17 cellular contexts compared by ENCODE assay signal in genomic region chr1:215842905-215843304, GRCh38.
DNase-seq lines count a peak whose midpoint lies in the region; ATAC-seq and TF ChIP-seq lines count a peak whose summit lies in the region.
"Had no signal": no experiment of that assay in that cellular context is flagged by ENCODE, and none has a peak within 500 bp of the region (broad histone marks: within the 10 kb centered on the region; RNA-seq: fewer than 3 reads in every experiment).

No MANE protein-coding gene starts in this region.

- WGBS in GM23248 (ENCODE audit: low coverage in 1 of 2, low lambda C conversion rate in 2 of 2, missing lambda C conversion rate in 2 of 2), 2 experiments = 62 to 77% methylated on average over 3 of the region's 3 CpGs

- no peaks in the 10 kb centered on the region for H4K20me1 ChIP-seq in GM23248 (ENCODE audit: insufficient read depth)
- no peaks in the 10 kb centered on the region for H4K20me1 ChIP-seq in PC-3 (ENCODE audit: low read length)

- H3K79me2 ChIP-seq in GM23248 (ENCODE audit: insufficient read depth) = no peaks in the 10 kb centered on the region
- no peaks in the 10 kb centered on the region for H3K79me2 ChIP-seq in PC-3 (ENCODE audit: low read length)

- H3K27ac ChIP-seq in GM23248 (no peak overlapping the region), PC-3 (ENCODE audit: low read length) (no peak overlapping the region)

- POLR2A ChIA-PET in PC-3 (lab: Charles Lee; ENCODE audit: unreplicated experiment) = no interaction called here

- no peak for TF ChIP-seq CTCF in PC-3 (conservative IDR thresholded peaks at IDR 0.05; ENCODE audit: low read depth, low read length)
- TF ChIP-seq CTCF in astrocyte of the spinal cord (IDR thresholded peaks at IDR 0.05; ENCODE audit: low read depth, low read length) = no peak

- ATAC-seq in PC-3 = peak; percentile 51
- no peak for ATAC-seq in GM19463 (IDR thresholded peaks at IDR 0.05; ENCODE audit: unreplicated experiment)
- ATAC-seq in GM21737 (IDR thresholded peaks at IDR 0.05; ENCODE audit: unreplicated experiment) = no peak

- H3K4me3 ChIP-seq in GM23248 (no peak overlapping the region), PC-3 (ENCODE audit: low read length) (no peak overlapping the region), astrocyte of the spinal cord (ENCODE audit: low read depth, low read length) (no peak overlapping the region)
- H3K4me3 ChIP-seq: HAP-1 had no signal

- in situ Hi-C loops in GM23248 (cut with MboI) (no loop called here), astrocyte of the spinal cord (cut with HindIII; ENCODE audit: low sequenced_read_pairs) (no loop called here)

- H3K27me3 ChIP-seq in GM23248 (replicated peaks; ENCODE audit: insufficient read depth) (no peaks in the 10 kb centered on the region), PC-3 (ENCODE audit: low read length) (no peaks in the 10 kb centered on the region)

- H3K4me2 ChIP-seq in GM23248 (ENCODE audit: unreplicated experiment) (no peak overlapping the region), PC-3 (ENCODE audit: low read length) (no peak overlapping the region)

- DNase-seq in GM23248 = peak; percentile 11
- peak; percentile 32 for DNase-seq in PC-3
- DNase-seq in astrocyte of the spinal cord (ENCODE audit: low read depth, low spot score) = peak; percentile 32
- DNase-seq in activated CD8-positive, alpha-beta memory T cell treated with anti-CD3 and anti-CD28 coated beads, Interleukin-2, amount 50 U/mL, for 48 hours = no peak
- DNase-seq: 8988T; C1 segment of cervical spinal cord; Calu3; CD4-positive, alpha-beta memory T cell; COR-L47; DMS53; DMS79 treated with DMSO at 0.1 percent for 48 hours; GF-D8; GOT3; HFFc6 had no signal

- H3K9me3 ChIP-seq in GM23248 (ENCODE audit: low read depth) (no peaks in the 10 kb centered on the region), PC-3 (ENCODE audit: low read length) (no peaks in the 10 kb centered on the region)
- H3K9me3 ChIP-seq: HAP-1 had no signal

- no peak overlapping the region for H2AFZ ChIP-seq in GM23248
- no peak overlapping the region for H2AFZ ChIP-seq in PC-3 (ENCODE audit: low read length)

- no peaks in the 10 kb centered on the region for H3K9me2 ChIP-seq in GM23248 (ENCODE audit: insufficient read depth)
- H3K9me2 ChIP-seq in PC-3 (replicated peaks; ENCODE audit: low read length) = no peaks in the 10 kb centered on the region

- no peak overlapping the region for H3K9ac ChIP-seq in GM23248
- no peak overlapping the region for H3K9ac ChIP-seq in PC-3 (ENCODE audit: low read length)

- BruUV-seq in PC-3 (replicated peaks; lab: Mats Ljungman, UMichigan) = no TSS peak

- intact Hi-C loops in PC-3 (cut with micrococcal nuclease) = no loop called here

- H3F3A ChIP-seq in GM23248 (ENCODE audit: insufficient read depth) (peaks cover 20% of the 10 kb centered on the region), PC-3 (ENCODE audit: low read length, unreplicated experiment) (no peaks in the 10 kb centered on the region)

- CTCF ChIA-PET in PC-3 (lab: Charles Lee) = no interaction called here

- peaks cover 25% of the 10 kb centered on the region for H3K4me1 ChIP-seq in GM23248 (ENCODE audit: insufficient read depth)
- H3K4me1 ChIP-seq in PC-3 (ENCODE audit: insufficient read depth, low read length) = peaks cover 20% of the 10 kb centered on the region
- H3K4me1 ChIP-seq: HAP-1 had no signal

- H3K36me3 ChIP-seq in GM23248 (ENCODE audit: low read depth) (no peaks in the 10 kb centered on the region), PC-3 (ENCODE audit: low read depth, low read length) (no peaks in the 10 kb centered on the region)
- H3K36me3 ChIP-seq: HAP-1 had no signal
